11 cellular contexts compared by ENCODE assay signal in genomic region chr7:100153713-100154519, GRCh38. TPM values are rescaled to one million over a fixed set of nuclear protein-coding genes. Genes with fewer than 3 reads are reported as not detected.
A peak's percentile ranks its signal among the peaks of the same experiment; 100 is the strongest.
DNase-seq lines count a peak whose midpoint lies in the region; ATAC-seq and TF ChIP-seq lines count a peak whose summit lies in the region.
"Had no signal": no experiment of that assay in that cellular context is flagged by ENCODE, and none has a peak within 500 bp of the region (broad histone marks: within the 10 kb centered on the region; RNA-seq: fewer than 3 reads in every experiment).

No MANE protein-coding gene starts in this region.

- H3K27ac Mint-ChIP-seq in activated CD8-positive, alpha-beta T cell treated with anti-CD3 and anti-CD28 coated beads, Interleukin-2, amount 10 ng/mL, durations not matched to agents 7 days and 5 days = peak overlapping the region; percentile 39
- H3K27ac Mint-ChIP-seq in naive thymus-derived CD4-positive, alpha-beta T cell = peak overlapping the region in 7 of 9 donors; percentile 26 to 82 (median 72)

- 0 out of 2 replicates have a peak overlapping the region, but pooled peaks have one; percentile 15 for H3K9ac ChIP-seq in BLaER1

- H3K9me3 ChIP-seq in BLaER1 (no peaks in the 10 kb centered on the region), HEK293 (ENCODE audit: control insufficient read depth, insufficient read depth, low read depth, low read length) (no peaks in the 10 kb centered on the region)
- H3K9me3 ChIP-seq in naive thymus-derived CD4-positive, alpha-beta T cell (ENCODE audit: control insufficient read depth in 2 of 3, low read length in 3 of 3) = no peaks in the 10 kb centered on the region
- H3K9me3 ChIP-seq: body of pancreas, heart right ventricle, pancreas had no signal

- H3K4me1 ChIP-seq in BLaER1 (peaks cover 80% of the 10 kb centered on the region), HEK293 (ENCODE audit: control insufficient read depth, insufficient read depth, low read length) (peaks cover 7% of the 10 kb centered on the region), foreskin keratinocyte (peaks cover 14% of the 10 kb centered on the region)
- H3K4me1 ChIP-seq in naive thymus-derived CD4-positive, alpha-beta T cell (ENCODE audit: control insufficient read depth in 2 of 2, insufficient read depth in 2 of 2, low read length in 2 of 2) = peaks cover 16 to 41% of the 10 kb centered on the region in 2 donors

- CTCF ChIA-PET in HEK293 (lab: Yijun Ruan, JAX) = interaction anchor here (0.5 to 1.1 kb wide), 2 partner anchors 31 to 200 kb away, joined by 3 to 5 read pairs; no protein-coding TSS in a partner anchor
- CTCF ChIA-PET in activated CD8-positive, alpha-beta T cell treated with anti-CD3 and anti-CD28 coated beads, Interleukin-2, amount 10 ng/mL, durations not matched to agents 7 days and 5 days (lab: Charles Lee) = interaction anchor here (1.5 to 2.1 kb wide), 2 partner anchors 21 to 36 kb away, joined by 4 to 5 read pairs; no protein-coding TSS in a partner anchor
- CTCF ChIA-PET in naive thymus-derived CD4-positive, alpha-beta T cell (lab: Charles Lee) = interaction anchor here (1.2 kb wide), 1 partner anchor 66 kb away, joined by 3 read pairs; the partner anchor contains the start of gene PVRIG

- H3K4me3 ChIP-seq in BLaER1 (no peak overlapping the region), HEK293 (ENCODE audit: low read depth, low read length) (no peak overlapping the region)
- H3K4me3 ChIP-seq in naive thymus-derived CD4-positive, alpha-beta T cell (ENCODE audit: low read length) = no peak overlapping the region
- H3K4me3 ChIP-seq: body of pancreas, heart right ventricle, pancreas had no signal

- ATAC-seq in activated CD8-positive, alpha-beta T cell treated with anti-CD3 and anti-CD28 coated beads, Interleukin-2, amount 10 ng/mL, durations not matched to agents 7 days and 5 days = no peak
- ATAC-seq in naive thymus-derived CD4-positive, alpha-beta T cell = no peak
- ATAC-seq in HG03196 (IDR thresholded peaks at IDR 0.05; ENCODE audit: unreplicated experiment) (no peak), foreskin keratinocyte (no peak)
- ATAC-seq: body of pancreas, pancreas had no signal

- H3K4me2 ChIP-seq in BLaER1 = no peak overlapping the region

- H3K36me3 Mint-ChIP-seq in activated CD8-positive, alpha-beta T cell treated with anti-CD3 and anti-CD28 coated beads, Interleukin-2, amount 10 ng/mL, durations not matched to agents 7 days and 5 days (ENCODE audit: low read depth) = peaks cover 66% of the 10 kb centered on the region
- H3K36me3 Mint-ChIP-seq in naive thymus-derived CD4-positive, alpha-beta T cell = peaks cover 0 to 29% (median 15%) of the 10 kb centered on the region in 5 donors

- POLR2A ChIA-PET in HEK293 (lab: Yijun Ruan, JAX) = no interaction called here
- POLR2A ChIA-PET in activated CD8-positive, alpha-beta T cell treated with anti-CD3 and anti-CD28 coated beads, Interleukin-2, amount 10 ng/mL, durations not matched to agents 7 days and 5 days (lab: Charles Lee) = interaction anchor here (1.0 to 1.6 kb wide), 2 partner anchors 12 to 52 kb away, joined by 3 to 8 read pairs; partner anchors contain the start of genes AP4M1 and MCM7
- POLR2A ChIA-PET in naive thymus-derived CD4-positive, alpha-beta T cell (lab: Charles Lee) = interaction anchor here (0.8 to 23.1 kb wide), 4 partner anchors 9 to 68 kb away, joined by 3 to 383 read pairs (median 165); partner anchors contain the start of genes GAL3ST4, GPC2, STAG3 and TRAPPC14

- H3K27me3 ChIP-seq in BLaER1 (no peaks in the 10 kb centered on the region), foreskin keratinocyte (no peaks in the 10 kb centered on the region)
- no peaks in the 10 kb centered on the region for H3K27me3 ChIP-seq in naive thymus-derived CD4-positive, alpha-beta T cell (ENCODE audit: control insufficient read depth in 2 of 2, insufficient read depth in 2 of 2, low read length in 2 of 2)
- H3K27me3 ChIP-seq: body of pancreas, heart right ventricle, pancreas had no signal

- no peaks in the 10 kb centered on the region for H3K9me3 Mint-ChIP-seq in activated CD8-positive, alpha-beta T cell treated with anti-CD3 and anti-CD28 coated beads, Interleukin-2, amount 10 ng/mL, durations not matched to agents 7 days and 5 days (ENCODE audit: insufficient read depth)
- H3K9me3 Mint-ChIP-seq in naive thymus-derived CD4-positive, alpha-beta T cell = no peaks in the 10 kb centered on the region

- TF ChIP-seq CTCF in HEK293 (tag by site-specific recombination; IDR thresholded peaks at IDR 0.05) (no peak), foreskin keratinocyte (conservative IDR thresholded peaks at IDR 0.05) (no peak)

- H3K36me3 ChIP-seq in BLaER1 (peaks cover 56% of the 10 kb centered on the region), HEK293 (ENCODE audit: control insufficient read depth in 2 of 2, insufficient read depth in 1 of 2, low read length in 2 of 2) (peaks cover 15 to 56% of the 10 kb centered on the region in 2 experiments; a peak in 2 of 3 replicates)
- peaks cover 0 to 53% (median 16%) of the 10 kb centered on the region in 3 experiments for H3K36me3 ChIP-seq in naive thymus-derived CD4-positive, alpha-beta T cell (ENCODE audit: control insufficient read depth in 2 of 3, insufficient read depth in 3 of 3, low read length in 3 of 3)
- H3K36me3 ChIP-seq: pancreas had no signal

- intact Hi-C loops in naive thymus-derived CD4-positive, alpha-beta T cell (cut with micrococcal nuclease) = no loop called here

- no peak for DNase-seq in activated CD8-positive, alpha-beta T cell treated with anti-CD3 and anti-CD28 coated beads, Interleukin-2, amount 10 ng/mL, durations not matched to agents 7 days and 5 days
- no peak for DNase-seq in naive thymus-derived CD4-positive, alpha-beta T cell
- DNase-seq in AG08396 (ENCODE audit: low spot score) (no peak), foreskin keratinocyte (no peak), NCI-H2081 (lab: John Stamatoyannopoulos, UW) (no peak)
- DNase-seq: body of pancreas, heart right ventricle had no signal

- H3K27me3 Mint-ChIP-seq in activated CD8-positive, alpha-beta T cell treated with anti-CD3 and anti-CD28 coated beads, Interleukin-2, amount 10 ng/mL, durations not matched to agents 7 days and 5 days (ENCODE audit: low read depth) = no peaks in the 10 kb centered on the region
- no peaks in the 10 kb centered on the region for H3K27me3 Mint-ChIP-seq in naive thymus-derived CD4-positive, alpha-beta T cell

- no peak overlapping the region for H3K27ac ChIP-seq in BLaER1
- no peak overlapping the region; the same call in 1 of the 2 replicates for H3K27ac ChIP-seq in HEK293 (ENCODE audit: extremely low read depth, low read depth, low read length)
- H3K27ac ChIP-seq in naive thymus-derived CD4-positive, alpha-beta T cell (ENCODE audit: low read depth, low read length) = no peak overlapping the region
- H3K27ac ChIP-seq in foreskin keratinocyte = no peak overlapping the region
- H3K27ac ChIP-seq: body of pancreas, pancreas had no signal

- peaks cover 60% of the 10 kb centered on the region for H4K20me1 ChIP-seq in BLaER1

- H3K4me1 Mint-ChIP-seq in activated CD8-positive, alpha-beta T cell treated with anti-CD3 and anti-CD28 coated beads, Interleukin-2, amount 10 ng/mL, durations not matched to agents 7 days and 5 days (ENCODE audit: low read depth) = peaks cover 65% of the 10 kb centered on the region
- H3K4me1 Mint-ChIP-seq in naive thymus-derived CD4-positive, alpha-beta T cell = peaks cover 48 to 76% (median 62%) of the 10 kb centered on the region in 7 donors

- no peak overlapping the region for H3K4me3 Mint-ChIP-seq in activated CD8-positive, alpha-beta T cell treated with anti-CD3 and anti-CD28 coated beads, Interleukin-2, amount 10 ng/mL, durations not matched to agents 7 days and 5 days
- H3K4me3 Mint-ChIP-seq in naive thymus-derived CD4-positive, alpha-beta T cell = no peak overlapping the region

TF ChIP-seq in HEK293, 187 proteins besides CTCF, POLR2A, EP300 and RAD21 (continues in another document):
- TF ChIP-seq ZNF548 (tag by site-specific recombination; IDR thresholded peaks at IDR 0.05) = no peak

RNA-seq across cellular contexts. Expression of gene TRAPPC14, which starts 4.6 kb away (rescaled TPM):
- 10 to 100 TPM; 42.7 to 44.0 TPM for total RNA-seq in activated CD8-positive, alpha-beta T cell treated with anti-CD3 and anti-CD28 coated beads, Interleukin-2, amount 10 ng/mL, durations not matched to agents 7 days and 5 days
- 100 to 1,000 TPM in 1 of 5 experiments, 10 to 100 TPM in 4; 51.8 to 102 (median 70.2) TPM for total RNA-seq in naive thymus-derived CD4-positive, alpha-beta T cell
- polyA plus RNA-seq in naive thymus-derived CD4-positive, alpha-beta T cell = 1 to 10 TPM; 3.2 to 5.9 TPM
- total RNA-seq in foreskin keratinocyte = 14.3 and 15.8 TPM in 2 replicates
- 15.7 and 16.2 TPM in 2 replicates for polyA plus RNA-seq in foreskin keratinocyte

RNA-seq across cellular contexts. Expression of gene LAMTOR4, which starts 5.2 kb away (rescaled TPM):
- total RNA-seq in activated CD8-positive, alpha-beta T cell treated with anti-CD3 and anti-CD28 coated beads, Interleukin-2, amount 10 ng/mL, durations not matched to agents 7 days and 5 days = 100 to 1,000 TPM; 134 to 143 TPM
- 100 to 1,000 TPM; 132 to 200 (median 173) TPM for total RNA-seq in naive thymus-derived CD4-positive, alpha-beta T cell
- 100 to 1,000 TPM; 550 to 555 TPM for polyA plus RNA-seq in naive thymus-derived CD4-positive, alpha-beta T cell
- 121 and 131 TPM in 2 replicates for total RNA-seq in foreskin keratinocyte
- polyA plus RNA-seq in foreskin keratinocyte = 196 and 202 TPM in 2 replicates

RNA-seq across cellular contexts. Expression of gene GAL3ST4, which starts 14.5 kb away (rescaled TPM):
- total RNA-seq in activated CD8-positive, alpha-beta T cell treated with anti-CD3 and anti-CD28 coated beads, Interleukin-2, amount 10 ng/mL, durations not matched to agents 7 days and 5 days = 1 to 10 TPM; 2.8 to 3.5 TPM
- total RNA-seq in naive thymus-derived CD4-positive, alpha-beta T cell = 10 to 100 TPM in 4 of 5 experiments, 1 to 10 TPM in 1; 4.7 to 26.8 (median 16.7) TPM
- 10 to 100 TPM in 1 of 2 donors, 1 to 10 TPM in 1; 7.4 to 10.8 TPM for polyA plus RNA-seq in naive thymus-derived CD4-positive, alpha-beta T cell
- 1.6 and 2.2 TPM in 2 replicates for total RNA-seq in foreskin keratinocyte
- polyA plus RNA-seq in foreskin keratinocyte = 1.8 and 2.6 TPM in 2 replicates

RNA-seq across cellular contexts. Expression of gene GPC2, which starts 23.3 kb away (rescaled TPM):
- 1 to 10 TPM; 8.1 to 8.2 TPM for total RNA-seq in activated CD8-positive, alpha-beta T cell treated with anti-CD3 and anti-CD28 coated beads, Interleukin-2, amount 10 ng/mL, durations not matched to agents 7 days and 5 days
- 10 to 100 TPM in 4 of 5 experiments, 1 to 10 TPM in 1; 8.1 to 30.6 (median 18.2) TPM for total RNA-seq in naive thymus-derived CD4-positive, alpha-beta T cell
- polyA plus RNA-seq in naive thymus-derived CD4-positive, alpha-beta T cell = under 1 TPM; 0.64 to 0.87 TPM
- total RNA-seq in foreskin keratinocyte = 1.4 TPM in 2 replicates
- 1.2 and 1.5 TPM in 2 replicates for polyA plus RNA-seq in foreskin keratinocyte

RNA-seq across cellular contexts. Expression of gene STAG3, which starts 23.8 kb away (rescaled TPM):
- 10 to 100 TPM; 16.5 to 20.6 TPM for total RNA-seq in activated CD8-positive, alpha-beta T cell treated with anti-CD3 and anti-CD28 coated beads, Interleukin-2, amount 10 ng/mL, durations not matched to agents 7 days and 5 days
- total RNA-seq in naive thymus-derived CD4-positive, alpha-beta T cell = 10 to 100 TPM in 1 of 5 experiments, 1 to 10 TPM in 4; 5.5 to 24.6 (median 9.5) TPM
- 1 to 10 TPM; 2.4 to 6.5 TPM for polyA plus RNA-seq in naive thymus-derived CD4-positive, alpha-beta T cell
- 0.32 and 0.34 TPM in 2 replicates for total RNA-seq in foreskin keratinocyte
- polyA plus RNA-seq in foreskin keratinocyte = 0.29 and 0.64 TPM in 2 replicates
- total RNA-seq: body of pancreas had no signal
